In the genomic region with DNA sequence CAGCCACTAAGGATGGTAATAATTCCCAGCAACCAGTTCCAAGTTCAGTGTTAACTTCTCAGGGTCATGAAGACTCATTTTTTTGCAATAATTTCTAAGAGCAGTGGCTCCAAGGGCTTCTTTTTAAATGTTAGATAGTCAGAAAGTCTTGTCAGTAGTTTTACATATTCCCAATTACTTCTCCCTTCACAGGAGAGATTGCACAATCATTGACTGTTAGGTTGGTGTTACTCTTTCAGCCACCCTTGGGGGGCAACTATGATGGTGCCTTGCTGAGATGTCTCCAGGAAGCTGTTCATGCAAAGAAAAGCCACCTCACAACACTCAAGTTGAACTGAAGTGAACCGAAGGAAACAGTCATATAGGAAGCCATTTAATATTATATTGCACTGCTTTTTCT, we compare ENCODE assay signal across 24 cellular contexts.
DNase-seq lines count a peak whose midpoint lies in the region; ATAC-seq, FAIRE-seq and TF ChIP-seq lines count a peak whose summit lies in the region.
"Had no signal": no experiment of that assay in that cellular context is flagged by ENCODE, and none has a peak within 500 bp of the region (broad histone marks: within the 10 kb centered on the region; RNA-seq: fewer than 3 reads in every experiment).

No MANE protein-coding gene starts in this region.

- H3K36me3 ChIP-seq in HepG2 (replicated peaks in 1 of 2; ENCODE audit: control insufficient read depth in 1 of 2, insufficient read depth in 2 of 2, low read length in 2 of 2) (no peaks in the 10 kb centered on the region), right lobe of liver (no peaks in the 10 kb centered on the region), K562 (ENCODE audit: control insufficient read depth, insufficient read depth, low read length) (no peaks in the 10 kb centered on the region)
- H3K36me3 ChIP-seq: BE2C, BLaER1 had no signal

- H2AFZ ChIP-seq in HepG2 (ENCODE audit: low read length), result no peak overlapping the region
- H2AFZ ChIP-seq in K562 (ENCODE audit: low read depth, low read length), result no peak overlapping the region

- intact Hi-C loops in HepG2 (cut with micrococcal nuclease; ENCODE audit: unreplicated experiment), result no loop called here
- intact Hi-C loops in right lobe of liver (cut with DNase I), result no loop called here
- intact Hi-C loops in K562 (cut with micrococcal nuclease), result no loop called here

- CTCF ChIA-PET in HepG2 (lab: Yijun Ruan, JAX; ENCODE audit: low intra/inter-chr PET ratio, low total read pairs) (no interaction called here), K562 (lab: Yijun Ruan, JAX; ENCODE audit: low intra/inter-chr PET ratio) (no interaction called here)

- H3K9me1 ChIP-seq in K562 (ENCODE audit: control insufficient read depth, insufficient read depth, low read length), result no peaks in the 10 kb centered on the region

- FAIRE-seq in HepG2 (lab: Jason Lieb, UNC), result no peak
- no peak for FAIRE-seq in K562 (lab: Jason Lieb, UNC)
- FAIRE-seq: A204.1, GM12878, GM12892, GM18507 had no signal

- TF ChIP-seq EP300 in HepG2 (IDR thresholded peaks at IDR 0.05; ENCODE audit: low read depth in 2 of 2, low read length in 2 of 2), result no peak
- no peak for TF ChIP-seq EP300 in HepG2 (CRISPR knock-in tag; IDR thresholded peaks at IDR 0.05; ENCODE audit: borderline replicate concordance)
- no peak for TF ChIP-seq EP300 in K562 (IDR thresholded peaks at IDR 0.05; ENCODE audit: low read length)

- H3K27me3 ChIP-seq in HepG2 (ENCODE audit: control insufficient read depth in 1 of 2, insufficient read depth in 2 of 2, low read length in 2 of 2), result no peaks in the 10 kb centered on the region
- no peaks in the 10 kb centered on the region for H3K27me3 ChIP-seq in right lobe of liver
- H3K27me3 ChIP-seq in K562 (ENCODE audit: control insufficient read depth in 2 of 2, insufficient read depth in 2 of 2, low read length in 2 of 2), result no peaks in the 10 kb centered on the region
- H3K27me3 ChIP-seq: BE2C, BLaER1 had no signal

- no peaks in the 10 kb centered on the region for H3K79me2 ChIP-seq in HepG2 (ENCODE audit: insufficient read depth, low read length)
- no peaks in the 10 kb centered on the region for H3K79me2 ChIP-seq in K562 (ENCODE audit: control insufficient read depth, insufficient read depth, low read length)

- TF ChIP-seq RAD21 in HepG2 (CRISPR knock-in tag; IDR thresholded peaks at IDR 0.05) (no peak), K562 (CRISPR knock-in tag; conservative IDR thresholded peaks at IDR 0.05 in 1 of 2, IDR thresholded peaks at IDR 0.05 in 1 of 2) (no peak)

- POLR2A ChIA-PET in HepG2 (lab: Yijun Ruan, JAX) (no interaction called here), K562 (lab: Yijun Ruan, JAX) (no interaction called here)

- no peak overlapping the region for H3K27ac ChIP-seq in HepG2 (ENCODE audit: extremely low read length, insufficient read depth, low read length)
- H3K27ac ChIP-seq in right lobe of liver, result no peak overlapping the region
- H3K27ac ChIP-seq in K562 (ENCODE audit: extremely low read depth, low read depth, low read length), result no peak overlapping the region
- H3K27ac ChIP-seq: BLaER1 had no signal

- H3K4me1 ChIP-seq in HepG2 (ENCODE audit: insufficient read depth, low read length) (no peaks in the 10 kb centered on the region), right lobe of liver (no peaks in the 10 kb centered on the region), K562 (replicated peaks in 1 of 2; ENCODE audit: control insufficient read depth in 2 of 2, insufficient read depth in 2 of 2, low read length in 2 of 2) (no peaks in the 10 kb centered on the region)
- H3K4me1 ChIP-seq: BLaER1 had no signal

- BruUV-seq in HepG2 (replicated peaks; lab: Mats Ljungman, UMichigan) (no TSS peak), K562 (replicated peaks; lab: Mats Ljungman, UMichigan) (no TSS peak)

- no peak overlapping the region for H3K4me3 ChIP-seq in HepG2 (replicated peaks in 1 of 3; ENCODE audit: insufficient read depth in 1 of 3, low read depth in 2 of 3, low read length in 3 of 3)
- no peak overlapping the region for H3K4me3 ChIP-seq in right lobe of liver
- H3K4me3 ChIP-seq in K562, result no peak overlapping the region
- H3K4me3 ChIP-seq: BLaER1, GM12878 had no signal

- H4K20me1 ChIP-seq in HepG2 (ENCODE audit: insufficient read depth, low read length), result no peaks in the 10 kb centered on the region
- H4K20me1 ChIP-seq in K562 (replicated peaks; ENCODE audit: control insufficient read depth, insufficient read depth, low read length), result no peaks in the 10 kb centered on the region
- H4K20me1 ChIP-seq: BLaER1 had no signal

- no peak overlapping the region for H3K4me2 ChIP-seq in HepG2 (ENCODE audit: low read depth, low read length)
- no peak overlapping the region for H3K4me2 ChIP-seq in K562 (ENCODE audit: insufficient read depth, low read length)
- H3K4me2 ChIP-seq: BLaER1 had no signal

- in situ Hi-C loops in HepG2 (cut with HindIII; ENCODE audit: extremely low pct_ligation_motif_present, low pct_unique_long_range_greater_than_20kb) (no loop called here), K562 (cut with MboI) (no loop called here)

- DNase-seq in HepG2 (ENCODE audit: low spot score), result no peak
- no peak for DNase-seq in right lobe of liver
- no peak for DNase-seq in K562 (ENCODE audit: extremely low read depth in 1 of 4, low spot score in 3 of 4)
- no peak for DNase-seq in HCEC 1CT
- DNase-seq: 8988T; ACHN; BE2C; C1 segment of cervical spinal cord; CD4-positive, alpha-beta memory T cell; CD4-positive, CD25-positive, alpha-beta regulatory T cell; CD8-positive, alpha-beta memory T cell; COR-L47; DMS 273 treated with DMSO at 0.1 percent for 48 hours; DMS153; DMS53; DND-41; EL; GDM1 had no signal

- TF ChIP-seq POLR2A in HepG2 (IDR thresholded peaks at IDR 0.05; ENCODE audit: insufficient read depth in 1 of 2, low read depth in 2 of 2, low read length in 2 of 2) (no peak), right lobe of liver (IDR thresholded peaks at IDR 0.05) (no peak), K562 (conservative IDR thresholded peaks at IDR 0.05) (no peak)

- H3K9ac ChIP-seq in HepG2 (ENCODE audit: insufficient read depth, low read depth, low read length) (no peak overlapping the region), K562 (ENCODE audit: insufficient read depth in 1 of 2, low read depth in 2 of 2, low read length in 2 of 2) (no peak overlapping the region)
- H3K9ac ChIP-seq: BLaER1 had no signal

- H3K9me3 ChIP-seq in HepG2 (ENCODE audit: low read length) (peaks cover 22% of the 10 kb centered on the region; the same call in 1 of the 2 replicates), right lobe of liver (no peaks in the 10 kb centered on the region), K562 (replicated peaks; ENCODE audit: control insufficient read depth, insufficient read depth, low read depth, low read length) (no peaks in the 10 kb centered on the region)
- H3K9me3 ChIP-seq: BE2C, BLaER1 had no signal

- no peak for ATAC-seq in HepG2
- ATAC-seq in right lobe of liver, result no peak
- ATAC-seq in K562, result no peak
- no peak for ATAC-seq in HG03045 (IDR thresholded peaks at IDR 0.05; ENCODE audit: unreplicated experiment)
- ATAC-seq: GM12878 had no signal

- 0% methylated on average over 1 of the region's 1 CpG for whole genome bisulfite sequencing in HepG2 (ENCODE audit: low lambda C conversion rate)
- 64% methylated on average over 1 of the region's 1 CpG for WGBS in right lobe of liver (ENCODE audit: insufficient coverage, low coverage, low lambda C conversion rate, missing lambda C conversion rate)
- 0% methylated on average over 1 of the region's 1 CpG for whole genome bisulfite sequencing in K562 (ENCODE audit: insufficient coverage, low coverage, missing lambda C conversion rate)

- TF ChIP-seq CTCF in HepG2 (CRISPR knock-in tag; IDR thresholded peaks at IDR 0.05) (no peak), right lobe of liver (IDR thresholded peaks at IDR 0.05) (no peak), K562 (IDR thresholded peaks at IDR 0.05 in 2 of 3, conservative IDR thresholded peaks at IDR 0.05 in 1 of 3; ENCODE audit: insufficient read depth in 2 of 3, low read depth in 1 of 3, low read length in 3 of 3) (no peak)

TF ChIP-seq in HepG2, 621 proteins besides CTCF, POLR2A, EP300 and RAD21:
- TF ChIP-seq CEBPB (IDR thresholded peaks at IDR 0.05; ENCODE audit: borderline replicate concordance, low read depth, low read length), result peak; percentile 81
- TF ChIP-seq ZNF333 (CRISPR knock-in tag; IDR thresholded peaks at IDR 0.05; ENCODE audit: borderline replicate concordance), result no peak
- TF ChIP-seq, protein P1, sequence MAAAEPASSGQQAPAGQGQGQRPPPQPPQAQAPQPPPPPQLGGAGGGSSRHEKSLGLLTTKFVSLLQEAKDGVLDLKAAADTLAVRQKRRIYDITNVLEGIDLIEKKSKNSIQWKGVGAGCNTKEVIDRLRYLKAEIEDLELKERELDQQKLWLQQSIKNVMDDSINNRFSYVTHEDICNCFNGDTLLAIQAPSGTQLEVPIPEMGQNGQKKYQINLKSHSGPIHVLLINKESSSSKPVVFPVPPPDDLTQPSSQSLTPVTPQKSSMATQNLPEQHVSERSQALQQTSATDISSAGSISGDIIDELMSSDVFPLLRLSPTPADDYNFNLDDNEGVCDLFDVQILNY (CRISPR knock-in tag; conservative IDR thresholded peaks at IDR 0.05), result no peak
- no peak for TF ChIP-seq LCORL (IDR thresholded peaks at IDR 0.05)
- TF ChIP-seq LCORL (CRISPR knock-in tag; IDR thresholded peaks at IDR 0.05), result no peak

TF ChIP-seq in K562, 482 proteins besides CTCF, POLR2A, EP300 and RAD21 (continues in another document):
- TF ChIP-seq PATZ1 (CRISPR knock-in tag; IDR thresholded peaks at IDR 0.05; ENCODE audit: borderline replicate concordance) (no peak), FOXK2 (conservative IDR thresholded peaks at IDR 0.05 in 1 of 2, IDR thresholded peaks at IDR 0.05 in 1 of 2; ENCODE audit: low read depth in 2 of 2) (no peak), PHF20 (IDR thresholded peaks at IDR 0.05; ENCODE audit: partially characterized antibody) (no peak), CEBPB (tag; IDR thresholded peaks at IDR 0.05) (peak; percentile 57), NFATC3 (IDR thresholded peaks at IDR 0.05) (no peak)

Comparison
In these comparisons a context has a peak if more than half of its experiments do, and no peak if none do; other contexts are left out.
1. Of the 241 proteins assayed by ChIP-seq in both HepG2 and K562: peak only in HepG2: none; only in K562: none; in both: CEBPB; in neither: 239; mixed calls (peak in some experiments, not most) for 1.